Comparison of ENCODE assay signal across 1 cellular context in the genomic region with DNA sequence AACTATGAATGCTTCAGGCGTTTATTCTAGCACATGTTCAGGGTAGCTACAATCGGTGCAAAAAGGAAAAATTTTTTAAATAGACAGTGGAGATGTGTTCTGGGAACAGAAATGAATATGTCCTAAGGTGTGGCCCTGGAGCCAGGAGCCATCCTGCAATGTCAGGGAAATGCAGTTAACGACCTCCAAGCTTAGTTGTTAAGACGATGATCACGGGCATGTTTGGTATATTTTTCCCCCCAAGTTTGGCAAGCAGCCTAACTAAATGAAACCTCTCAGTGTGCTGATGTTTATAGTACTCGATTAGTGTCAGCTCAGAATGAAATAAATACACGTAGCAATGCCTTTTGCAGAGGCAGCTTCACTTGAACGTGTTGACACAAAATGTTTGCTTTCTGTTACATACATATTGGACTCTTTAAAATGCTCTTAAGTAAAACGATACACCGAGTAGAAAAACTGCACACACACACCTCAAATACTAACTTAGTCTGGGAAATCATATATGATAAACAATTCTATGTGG.
TF ChIP-seq lines count a peak whose summit lies in the region.

No MANE protein-coding gene starts in this region.

TF ChIP-seq in HEK293, 187 proteins besides CTCF, POLR2A, EP300 and RAD21 (continued from another document and continues in another):
- TF ChIP-seq ZNF843 (tag by site-specific recombination; IDR thresholded peaks at IDR 0.05) (peak; percentile 69; the same call in 1 of the 2 replicates), ZBTB10 (tag by site-specific recombination; IDR thresholded peaks at IDR 0.05) (no peak), ZNF138 (tag by site-specific recombination; IDR thresholded peaks at IDR 0.05; ENCODE audit: borderline replicate concordance) (no peak), ZBTB6 (tag by site-specific recombination; IDR thresholded peaks at IDR 0.05) (no peak), OSR2 (tag by site-specific recombination; IDR thresholded peaks at IDR 0.05) (peak; percentile 69; the same call in 1 of the 2 replicates), ZNF16 (tag by site-specific recombination; IDR thresholded peaks at IDR 0.05; ENCODE audit: low read depth) (no peak), MEIS1 (CRISPR knock-in tag; IDR thresholded peaks at IDR 0.05; ENCODE audit: borderline replicate concordance) (no peak), ZNF2 (tag by site-specific recombination; IDR thresholded peaks at IDR 0.05) (no peak), ZBTB48 (tag by site-specific recombination; IDR thresholded peaks at IDR 0.05) (no peak), ZSCAN4 (tag by site-specific recombination; IDR thresholded peaks at IDR 0.05) (no peak), ZNF449 (tag by site-specific recombination; IDR thresholded peaks at IDR 0.05) (no peak), RBAK (tag by site-specific recombination; IDR thresholded peaks at IDR 0.05) (no peak), BCL11A (tag by site-specific recombination; IDR thresholded peaks at IDR 0.05; ENCODE audit: low read depth) (no peak), ZNF146 (tag by site-specific recombination; IDR thresholded peaks at IDR 0.05) (no peak), ZNF132 (tag by site-specific recombination; IDR thresholded peaks at IDR 0.05; ENCODE audit: borderline replicate concordance) (no peak), ZNF747 (tag by site-specific recombination; IDR thresholded peaks at IDR 0.05) (no peak), ZNF174 (tag by site-specific recombination; IDR thresholded peaks at IDR 0.05) (no peak), ZNF510 (tag by site-specific recombination; IDR thresholded peaks at IDR 0.05; ENCODE audit: insufficient replicate concordance) (no peak), FEZF1 (tag by site-specific recombination; IDR thresholded peaks at IDR 0.05) (peak; percentile 77), ZNF626 (tag by site-specific recombination; IDR thresholded peaks at IDR 0.05) (no peak), GLIS1 (tag by site-specific recombination; IDR thresholded peaks at IDR 0.05) (no peak), ZNF529 (tag by site-specific recombination; IDR thresholded peaks at IDR 0.05; ENCODE audit: insufficient replicate concordance) (peak; percentile 13), ZEB2 (tag by site-specific recombination; IDR thresholded peaks at IDR 0.05) (peak; percentile 49; the same call in 1 of the 2 replicates), ZNF623 (tag by site-specific recombination; IDR thresholded peaks at IDR 0.05) (no peak), SP7 (tag by site-specific recombination; IDR thresholded peaks at IDR 0.05) (no peak), ZNF121 (tag by site-specific recombination; IDR thresholded peaks at IDR 0.05) (no peak), ZNF549 (tag by site-specific recombination; IDR thresholded peaks at IDR 0.05) (no peak), ZNF837 (tag by site-specific recombination; IDR thresholded peaks at IDR 0.05) (no peak), ZNF654 (tag by site-specific recombination; IDR thresholded peaks at IDR 0.05; ENCODE audit: low read depth) (no peak), SP3 (tag by site-specific recombination; IDR thresholded peaks at IDR 0.05) (no peak), WT1 (tag by site-specific recombination; IDR thresholded peaks at IDR 0.05) (peak; percentile 73), HOXC10 (CRISPR knock-in tag; IDR thresholded peaks at IDR 0.05) (no peak), ZNF10 (tag by site-specific recombination; IDR thresholded peaks at IDR 0.05) (no peak), ZNF768 (tag by site-specific recombination; IDR thresholded peaks at IDR 0.05) (no peak)
- TF ChIP-seq, protein P1, sequence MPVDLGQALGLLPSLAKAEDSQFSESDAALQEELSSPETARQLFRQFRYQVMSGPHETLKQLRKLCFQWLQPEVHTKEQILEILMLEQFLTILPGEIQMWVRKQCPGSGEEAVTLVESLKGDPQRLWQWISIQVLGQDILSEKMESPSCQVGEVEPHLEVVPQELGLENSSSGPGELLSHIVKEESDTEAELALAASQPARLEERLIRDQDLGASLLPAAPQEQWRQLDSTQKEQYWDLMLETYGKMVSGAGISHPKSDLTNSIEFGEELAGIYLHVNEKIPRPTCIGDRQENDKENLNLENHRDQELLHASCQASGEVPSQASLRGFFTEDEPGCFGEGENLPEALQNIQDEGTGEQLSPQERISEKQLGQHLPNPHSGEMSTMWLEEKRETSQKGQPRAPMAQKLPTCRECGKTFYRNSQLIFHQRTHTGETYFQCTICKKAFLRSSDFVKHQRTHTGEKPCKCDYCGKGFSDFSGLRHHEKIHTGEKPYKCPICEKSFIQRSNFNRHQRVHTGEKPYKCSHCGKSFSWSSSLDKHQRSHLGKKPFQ (tag by site-specific recombination; IDR thresholded peaks at IDR 0.05): no peak
- TF ChIP-seq, protein P2, sequence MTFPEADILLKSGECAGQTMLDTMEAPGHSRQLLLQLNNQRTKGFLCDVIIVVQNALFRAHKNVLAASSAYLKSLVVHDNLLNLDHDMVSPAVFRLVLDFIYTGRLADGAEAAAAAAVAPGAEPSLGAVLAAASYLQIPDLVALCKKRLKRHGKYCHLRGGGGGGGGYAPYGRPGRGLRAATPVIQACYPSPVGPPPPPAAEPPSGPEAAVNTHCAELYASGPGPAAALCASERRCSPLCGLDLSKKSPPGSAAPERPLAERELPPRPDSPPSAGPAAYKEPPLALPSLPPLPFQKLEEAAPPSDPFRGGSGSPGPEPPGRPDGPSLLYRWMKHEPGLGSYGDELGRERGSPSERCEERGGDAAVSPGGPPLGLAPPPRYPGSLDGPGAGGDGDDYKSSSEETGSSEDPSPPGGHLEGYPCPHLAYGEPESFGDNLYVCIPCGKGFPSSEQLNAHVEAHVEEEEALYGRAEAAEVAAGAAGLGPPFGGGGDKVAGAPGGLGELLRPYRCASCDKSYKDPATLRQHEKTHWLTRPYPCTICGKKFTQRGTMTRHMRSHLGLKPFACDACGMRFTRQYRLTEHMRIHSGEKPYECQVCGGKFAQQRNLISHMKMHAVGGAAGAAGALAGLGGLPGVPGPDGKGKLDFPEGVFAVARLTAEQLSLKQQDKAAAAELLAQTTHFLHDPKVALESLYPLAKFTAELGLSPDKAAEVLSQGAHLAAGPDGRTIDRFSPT (tag by site-specific recombination; IDR thresholded peaks at IDR 0.05): no peak
- TF ChIP-seq, protein P3, sequence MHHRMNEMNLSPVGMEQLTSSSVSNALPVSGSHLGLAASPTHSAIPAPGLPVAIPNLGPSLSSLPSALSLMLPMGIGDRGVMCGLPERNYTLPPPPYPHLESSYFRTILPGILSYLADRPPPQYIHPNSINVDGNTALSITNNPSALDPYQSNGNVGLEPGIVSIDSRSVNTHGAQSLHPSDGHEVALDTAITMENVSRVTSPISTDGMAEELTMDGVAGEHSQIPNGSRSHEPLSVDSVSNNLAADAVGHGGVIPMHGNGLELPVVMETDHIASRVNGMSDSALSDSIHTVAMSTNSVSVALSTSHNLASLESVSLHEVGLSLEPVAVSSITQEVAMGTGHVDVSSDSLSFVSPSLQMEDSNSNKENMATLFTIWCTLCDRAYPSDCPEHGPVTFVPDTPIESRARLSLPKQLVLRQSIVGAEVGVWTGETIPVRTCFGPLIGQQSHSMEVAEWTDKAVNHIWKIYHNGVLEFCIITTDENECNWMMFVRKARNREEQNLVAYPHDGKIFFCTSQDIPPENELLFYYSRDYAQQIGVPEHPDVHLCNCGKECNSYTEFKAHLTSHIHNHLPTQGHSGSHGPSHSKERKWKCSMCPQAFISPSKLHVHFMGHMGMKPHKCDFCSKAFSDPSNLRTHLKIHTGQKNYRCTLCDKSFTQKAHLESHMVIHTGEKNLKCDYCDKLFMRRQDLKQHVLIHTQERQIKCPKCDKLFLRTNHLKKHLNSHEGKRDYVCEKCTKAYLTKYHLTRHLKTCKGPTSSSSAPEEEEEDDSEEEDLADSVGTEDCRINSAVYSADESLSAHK (tag by site-specific recombination; IDR thresholded peaks at IDR 0.05): 0 out of 2 replicates have a peak, but pooled peaks have one; percentile 45
- TF ChIP-seq, protein P4, sequence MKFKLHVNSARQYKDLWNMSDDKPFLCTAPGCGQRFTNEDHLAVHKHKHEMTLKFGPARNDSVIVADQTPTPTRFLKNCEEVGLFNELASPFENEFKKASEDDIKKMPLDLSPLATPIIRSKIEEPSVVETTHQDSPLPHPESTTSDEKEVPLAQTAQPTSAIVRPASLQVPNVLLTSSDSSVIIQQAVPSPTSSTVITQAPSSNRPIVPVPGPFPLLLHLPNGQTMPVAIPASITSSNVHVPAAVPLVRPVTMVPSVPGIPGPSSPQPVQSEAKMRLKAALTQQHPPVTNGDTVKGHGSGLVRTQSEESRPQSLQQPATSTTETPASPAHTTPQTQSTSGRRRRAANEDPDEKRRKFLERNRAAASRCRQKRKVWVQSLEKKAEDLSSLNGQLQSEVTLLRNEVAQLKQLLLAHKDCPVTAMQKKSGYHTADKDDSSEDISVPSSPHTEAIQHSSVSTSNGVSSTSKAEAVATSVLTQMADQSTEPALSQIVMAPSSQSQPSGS (tag by site-specific recombination; IDR thresholded peaks at IDR 0.05; ENCODE audit: low read depth): no peak
- TF ChIP-seq, protein P5, sequence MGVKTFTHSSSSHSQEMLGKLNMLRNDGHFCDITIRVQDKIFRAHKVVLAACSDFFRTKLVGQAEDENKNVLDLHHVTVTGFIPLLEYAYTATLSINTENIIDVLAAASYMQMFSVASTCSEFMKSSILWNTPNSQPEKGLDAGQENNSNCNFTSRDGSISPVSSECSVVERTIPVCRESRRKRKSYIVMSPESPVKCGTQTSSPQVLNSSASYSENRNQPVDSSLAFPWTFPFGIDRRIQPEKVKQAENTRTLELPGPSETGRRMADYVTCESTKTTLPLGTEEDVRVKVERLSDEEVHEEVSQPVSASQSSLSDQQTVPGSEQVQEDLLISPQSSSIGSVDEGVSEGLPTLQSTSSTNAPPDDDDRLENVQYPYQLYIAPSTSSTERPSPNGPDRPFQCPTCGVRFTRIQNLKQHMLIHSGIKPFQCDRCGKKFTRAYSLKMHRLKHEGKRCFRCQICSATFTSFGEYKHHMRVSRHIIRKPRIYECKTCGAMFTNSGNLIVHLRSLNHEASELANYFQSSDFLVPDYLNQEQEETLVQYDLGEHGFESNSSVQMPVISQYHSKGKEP (tag by site-specific recombination; IDR thresholded peaks at IDR 0.05): peak; percentile 67
- TF ChIP-seq, protein P6, sequence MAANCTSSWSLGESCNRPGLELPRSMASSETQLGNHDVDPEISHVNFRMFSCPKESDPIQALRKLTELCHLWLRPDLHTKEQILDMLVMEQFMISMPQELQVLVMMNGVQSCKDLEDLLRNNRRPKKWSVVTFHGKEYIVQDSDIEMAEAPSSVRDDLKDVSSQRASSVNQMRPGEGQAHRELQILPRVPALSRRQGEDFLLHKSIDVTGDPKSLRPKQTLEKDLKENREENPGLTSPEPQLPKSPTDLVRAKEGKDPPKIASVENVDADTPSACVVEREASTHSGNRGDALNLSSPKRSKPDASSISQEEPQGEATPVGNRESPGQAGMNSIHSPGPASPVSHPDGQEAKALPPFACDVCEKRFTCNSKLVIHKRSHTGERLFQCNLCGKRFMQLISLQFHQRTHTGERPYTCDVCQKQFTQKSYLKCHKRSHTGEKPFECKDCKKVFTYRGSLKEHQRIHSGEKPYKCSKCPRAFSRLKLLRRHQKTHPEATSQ (tag by site-specific recombination; IDR thresholded peaks at IDR 0.05): no peak
